ENCODE assay signal across 1 cellular context in genomic region chr7:6705959-6706665, GRCh38.
TF ChIP-seq lines count a peak whose summit lies in the region.

No MANE protein-coding gene starts in this region.

TF ChIP-seq in K562, 482 proteins besides CTCF, POLR2A, EP300 and RAD21 (continued from another document and continues in another):
- TF ChIP-seq REST (CRISPR knock-in tag; IDR thresholded peaks at IDR 0.05; ENCODE audit: low read depth) (no peak), ZBED1 (IDR thresholded peaks at IDR 0.05) (no peak), POU5F1 (IDR thresholded peaks at IDR 0.05; ENCODE audit: borderline replicate concordance, low read depth, low read length, partially characterized antibody) (no peak), SIN3A (IDR thresholded peaks at IDR 0.05; ENCODE audit: borderline replicate concordance in 2 of 2, control insufficient read depth in 1 of 2, low read depth in 2 of 2, low read length in 2 of 2) (no peak), KLF13 (tag; IDR thresholded peaks at IDR 0.05; ENCODE audit: borderline replicate concordance, low read depth) (no peak), EHMT2 (IDR thresholded peaks at IDR 0.05) (no peak), ZNF316 (IDR thresholded peaks at IDR 0.05) (no peak), KDM4B (IDR thresholded peaks at IDR 0.05; ENCODE audit: borderline replicate concordance in 2 of 2, low read depth in 1 of 2) (no peak), ELF4 (CRISPR knock-in tag; IDR thresholded peaks at IDR 0.05) (no peak), ZNF766 (CRISPR knock-in tag; conservative IDR thresholded peaks at IDR 0.05) (0 out of 2 replicates have a peak, but pooled peaks have one; percentile 53), BMI1 (IDR thresholded peaks at IDR 0.05; ENCODE audit: low read length) (no peak), PHF8 (IDR thresholded peaks at IDR 0.05; ENCODE audit: borderline replicate concordance, low read length) (no peak), POLR2AphosphoS5 (IDR thresholded peaks at IDR 0.05; ENCODE audit: control insufficient read depth, insufficient read depth, low read depth, low read length) (peak; percentile 52; the same call in 1 of the 2 replicates), GABPB2 (CRISPR knock-in tag; conservative IDR thresholded peaks at IDR 0.05) (no peak), E2F6 (IDR thresholded peaks at IDR 0.05; ENCODE audit: borderline replicate concordance in 1 of 2, extremely low read depth in 1 of 2, insufficient read depth in 1 of 2, insufficient read length in 1 of 2, low read depth in 1 of 2, low read length in 1 of 2, poor library complexity in 1 of 2, severe bottlenecking in 1 of 2) (peak in 1 of 2 experiments; percentile 28), NBN (IDR thresholded peaks at IDR 0.05; ENCODE audit: low read depth) (no peak), FOXA3 (CRISPR knock-in tag; conservative IDR thresholded peaks at IDR 0.05 in 1 of 2, IDR thresholded peaks at IDR 0.05 in 1 of 2) (no peak), GTF2F1 (IDR thresholded peaks at IDR 0.05; ENCODE audit: low read depth, low read length) (no peak), CBFA2T2 (conservative IDR thresholded peaks at IDR 0.05) (peak; percentile 40), SPI1 (IDR thresholded peaks at IDR 0.05; ENCODE audit: borderline replicate concordance, low read depth, low read length) (no peak), HDAC1 (IDR thresholded peaks at IDR 0.05) (peak in 1 of 2 experiments; percentile 35; a peak in 2 of 4 replicates), MYNN (IDR thresholded peaks at IDR 0.05) (no peak), MYNN (CRISPR knock-in tag; IDR thresholded peaks at IDR 0.05) (no peak), FOXM1 (IDR thresholded peaks at IDR 0.05; ENCODE audit: low read depth) (no peak), FOXM1 (CRISPR knock-in tag; IDR thresholded peaks at IDR 0.05; ENCODE audit: low read depth) (0 out of 2 replicates have a peak, but pooled peaks have one; percentile 75), ZFX (CRISPR knock-in tag; IDR thresholded peaks at IDR 0.05) (peak; percentile 85; the same call in 1 of the 2 replicates), XRCC5 (IDR thresholded peaks at IDR 0.05; ENCODE audit: low read depth, low read length) (no peak), SMARCE1 (IDR thresholded peaks at IDR 0.05) (no peak), TBP (optimal IDR thresholded peaks at IDR 0.05; ENCODE audit: low read depth, low read length) (peak; percentile 10), MEIS2 (IDR thresholded peaks at IDR 0.05; ENCODE audit: partially characterized antibody) (peak; percentile 59), MIER1 (IDR thresholded peaks at IDR 0.05; ENCODE audit: low read depth) (peak; percentile 60; the same call in 1 of the 2 replicates), SNIP1 (IDR thresholded peaks at IDR 0.05; ENCODE audit: low read depth) (no peak), ETS1 (conservative IDR thresholded peaks at IDR 0.05; ENCODE audit: control insufficient read depth, low read depth, low read length) (0 out of 2 replicates have a peak, but pooled peaks have one; percentile 1), CHD7 (IDR thresholded peaks at IDR 0.05; ENCODE audit: low read depth, low read length) (no peak), PKNOX1 (IDR thresholded peaks at IDR 0.05) (peak; percentile 30; the same call in 1 of the 2 replicates), RUNX1 (IDR thresholded peaks at IDR 0.05; ENCODE audit: low read depth) (no peak)
- TF ChIP-seq, protein P1, sequence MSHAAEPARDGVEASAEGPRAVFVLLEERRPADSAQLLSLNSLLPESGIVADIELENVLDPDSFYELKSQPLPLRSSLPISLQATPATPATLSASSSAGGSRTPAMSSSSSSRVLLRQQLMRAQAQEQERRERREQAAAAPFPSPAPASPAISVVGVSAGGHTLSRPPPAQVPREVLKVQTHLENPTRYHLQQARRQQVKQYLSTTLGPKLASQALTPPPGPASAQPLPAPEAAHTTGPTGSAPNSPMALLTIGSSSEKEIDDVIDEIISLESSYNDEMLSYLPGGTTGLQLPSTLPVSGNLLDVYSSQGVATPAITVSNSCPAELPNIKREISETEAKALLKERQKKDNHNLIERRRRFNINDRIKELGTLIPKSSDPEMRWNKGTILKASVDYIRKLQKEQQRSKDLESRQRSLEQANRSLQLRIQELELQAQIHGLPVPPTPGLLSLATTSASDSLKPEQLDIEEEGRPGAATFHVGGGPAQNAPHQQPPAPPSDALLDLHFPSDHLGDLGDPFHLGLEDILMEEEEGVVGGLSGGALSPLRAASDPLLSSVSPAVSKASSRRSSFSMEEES (CRISPR knock-in tag; IDR thresholded peaks at IDR 0.05), result no peak
- TF ChIP-seq, protein P2, sequence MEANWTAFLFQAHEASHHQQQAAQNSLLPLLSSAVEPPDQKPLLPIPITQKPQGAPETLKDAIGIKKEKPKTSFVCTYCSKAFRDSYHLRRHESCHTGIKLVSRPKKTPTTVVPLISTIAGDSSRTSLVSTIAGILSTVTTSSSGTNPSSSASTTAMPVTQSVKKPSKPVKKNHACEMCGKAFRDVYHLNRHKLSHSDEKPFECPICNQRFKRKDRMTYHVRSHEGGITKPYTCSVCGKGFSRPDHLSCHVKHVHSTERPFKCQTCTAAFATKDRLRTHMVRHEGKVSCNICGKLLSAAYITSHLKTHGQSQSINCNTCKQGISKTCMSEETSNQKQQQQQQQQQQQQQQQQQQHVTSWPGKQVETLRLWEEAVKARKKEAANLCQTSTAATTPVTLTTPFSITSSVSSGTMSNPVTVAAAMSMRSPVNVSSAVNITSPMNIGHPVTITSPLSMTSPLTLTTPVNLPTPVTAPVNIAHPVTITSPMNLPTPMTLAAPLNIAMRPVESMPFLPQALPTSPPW (CRISPR knock-in tag; IDR thresholded peaks at IDR 0.05), result peak; percentile 38; the same call in 1 of the 2 replicates
